In genomic region chr11:17276236-17277023, GRCh38 we compare ENCODE assay signal across 8 cellular contexts. TPM values are rescaled to one million over a fixed set of nuclear protein-coding genes. Genes with fewer than 3 reads are reported as not detected.
DNase-seq lines count a peak whose midpoint lies in the region; ATAC-seq and TF ChIP-seq lines count a peak whose summit lies in the region.

TSS of gene NUCB2 (plus strand) at chr11:17276739. CDS start at chr11:17295324, 18,585 bp downstream.

- H3K9me3 ChIP-seq in WERI-Rb-1 (ENCODE audit: severe bottlenecking) (no peaks in the 10 kb centered on the region), mammary epithelial cell (replicated peaks; ENCODE audit: insufficient read depth, low read length) (no peaks in the 10 kb centered on the region), iPS-20b (ENCODE audit: insufficient read depth, low read depth, low read length) (no peaks in the 10 kb centered on the region)

- no peaks in the 10 kb centered on the region for H3K36me3 ChIP-seq in WERI-Rb-1
- H3K36me3 ChIP-seq in mammary epithelial cell (ENCODE audit: insufficient read depth, low read length): no peaks in the 10 kb centered on the region
- no peaks in the 10 kb centered on the region for H3K36me3 ChIP-seq in iPS-20b (ENCODE audit: insufficient read depth, low read depth, low read length)

- dilution Hi-C loops in mammary epithelial cell (cut with HindIII; ENCODE audit: low sequenced_read_pairs): loop anchor here (5.0 kb wide), 1 partner anchor 36 kb away; no protein-coding TSS in a partner anchor

- H3K4me3 ChIP-seq in WERI-Rb-1 (ENCODE audit: low read depth, low read length): peak within 1 kb of the TSS; percentile 62
- H3K4me3 ChIP-seq in mammary epithelial cell (replicated peaks in 1 of 3; ENCODE audit: insufficient read depth in 1 of 3, low read depth in 2 of 3, low read length in 3 of 3): peak within 1 kb of the TSS; percentile 81 to 91 (median 85)
- H3K4me3 ChIP-seq in iPS-20b (ENCODE audit: low read length): peak within 1 kb of the TSS; percentile 77
- peak within 1 kb of the TSS; percentile 53 to 98 (median 93) for H3K4me3 ChIP-seq in skin epidermis

- H3K79me2 ChIP-seq in mammary epithelial cell (ENCODE audit: insufficient read depth, low read length): peaks cover 10% of the 10 kb centered on the region

- peak within 1 kb of the TSS; percentile 93 for H2AFZ ChIP-seq in mammary epithelial cell (ENCODE audit: low read depth, low read length)

- peak; percentile 94 for ATAC-seq in GM18873 (IDR thresholded peaks at IDR 0.05; ENCODE audit: low FRiP score, unreplicated experiment)
- peak; percentile 98 for ATAC-seq in HG03139 (IDR thresholded peaks at IDR 0.05; ENCODE audit: unreplicated experiment)

- intact Hi-C loops in mammary epithelial cell (cut with micrococcal nuclease): loop anchor here (1.0 to 5.0 kb wide), 4 partner anchors 38 to 199 kb away; partner anchors contain the start of gene RPS13

- in situ Hi-C loops in ACHN (cut with HindIII; ENCODE audit: low pct_ligation_motif_present, low pct_unique_long_range_greater_than_20kb, low sequenced_read_pairs): no loop called here
- in situ Hi-C loops in mammary epithelial cell (cut with MboI; ENCODE audit: low sequenced_read_pairs in 2 of 2): no loop called here

- H4K20me1 ChIP-seq in mammary epithelial cell (ENCODE audit: insufficient read depth, low read length): no peaks in the 10 kb centered on the region

- peak within 1 kb of the TSS; percentile 47 for H3K9ac ChIP-seq in mammary epithelial cell (ENCODE audit: insufficient read depth, low read length)
- H3K9ac ChIP-seq in iPS-20b (ENCODE audit: low read depth, low read length): peak within 1 kb of the TSS; percentile 78

- peaks cover 10% of the 10 kb centered on the region for H3K4me1 ChIP-seq in mammary epithelial cell (ENCODE audit: insufficient read depth, low read length)
- no peaks in the 10 kb centered on the region for H3K4me1 ChIP-seq in iPS-20b (ENCODE audit: insufficient read depth, low read length)

- H3K27me3 ChIP-seq in WERI-Rb-1 (ENCODE audit: insufficient read depth, low read depth, severe bottlenecking) (no peaks in the 10 kb centered on the region), mammary epithelial cell (ENCODE audit: insufficient read depth, low read length) (no peaks in the 10 kb centered on the region), iPS-20b (ENCODE audit: insufficient read depth, low read length) (peaks cover 24% of the 10 kb centered on the region)

- peak within 1 kb of the TSS; percentile 97 for H3K27ac ChIP-seq in WERI-Rb-1
- peak within 1 kb of the TSS; percentile 58 for H3K27ac ChIP-seq in mammary epithelial cell (ENCODE audit: insufficient read depth, low read depth, low read length)
- no peak within 1 kb of the TSS for H3K27ac ChIP-seq in iPS-20b (ENCODE audit: low read length)
- peak within 1 kb of the TSS; percentile 27 to 92 (median 82) for H3K27ac ChIP-seq in skin epidermis

- peak within 1 kb of the TSS; percentile 98 for H3K4me2 ChIP-seq in mammary epithelial cell (ENCODE audit: insufficient read depth, low read depth, low read length)

- TF ChIP-seq CTCF in WERI-Rb-1 (IDR thresholded peaks at IDR 0.05; ENCODE audit: low read depth, low read length) (no peak), mammary epithelial cell (conservative IDR thresholded peaks at IDR 0.05 in 1 of 2, IDR thresholded peaks at IDR 0.05 in 1 of 2; ENCODE audit: extremely low read depth in 1 of 2, insufficient read depth in 1 of 2, low read depth in 1 of 2, low read length in 2 of 2) (no peak)

- WGBS in mammary epithelial cell (ENCODE audit: low coverage, missing lambda C conversion rate): 2% methylated on average over 20 of the region's 75 CpGs

- CTCF ChIA-PET in mammary epithelial cell (lab: Charles Lee; ENCODE audit: low non-redundant PET): interaction anchor here (1.1 kb wide), 1 partner anchor 77 kb away, joined by 6 read pairs; no protein-coding TSS in a partner anchor

- peak; percentile 95 for DNase-seq in ACHN
- peak; percentile 99 for DNase-seq in NCI-H2227 (lab: John Stamatoyannopoulos, UW; ENCODE audit: unreplicated experiment)
- DNase-seq in WERI-Rb-1: peak; percentile 98
- peak; percentile 95 for DNase-seq in mammary epithelial cell

- BruUV-seq in mammary epithelial cell (replicated peaks; lab: Mats Ljungman, UMichigan): no TSS peak

RNA-seq across cellular contexts. Expression of gene NUCB2, which starts in this region (rescaled TPM):
- 10 to 100 TPM; 26.3 to 66.5 TPM for total RNA-seq in mammary epithelial cell
- 22.4 TPM for polyA plus RNA-seq in mammary epithelial cell
- 25.2 TPM for polyA minus RNA-seq in mammary epithelial cell
